8 cellular contexts compared by ENCODE assay signal in genomic region chr1:2050793-2051682, GRCh38. TPM values are rescaled to one million over a fixed set of nuclear protein-coding genes. Genes with fewer than 3 reads are reported as not detected.
DNase-seq lines count a peak whose midpoint lies in the region.
"Had no signal": no experiment of that assay in that cellular context is flagged by ENCODE, and none has a peak within 500 bp of the region (broad histone marks: within the 10 kb centered on the region; RNA-seq: fewer than 3 reads in every experiment).

No MANE protein-coding gene starts in this region.

- intact Hi-C loops in activated T-helper 1 cell treated with anti-CD3 and anti-CD28 coated beads, Interleukin-12 subunit alpha, Interleukin-12 subunit beta, Interleukin-2, Interleukin-4 antibody, amounts not matched to agents 30 ng/mL and 10 ng/mL and 1 ng/mL, durations not matched to agents 14 hours and 24 hours and 36 hours (cut with micrococcal nuclease): no loop called here

- H3K27me3 Mint-ChIP-seq in activated T-helper 1 cell treated with anti-CD3 and anti-CD28 coated beads, Interleukin-12 subunit alpha, Interleukin-12 subunit beta, Interleukin-2, Interleukin-4 antibody, amounts not matched to agents 30 ng/mL and 10 ng/mL and 1 ng/mL, durations not matched to agents 14 hours and 24 hours and 36 hours (ENCODE audit: insufficient read depth): peaks cover 38% of the 10 kb centered on the region
- H3K27me3 Mint-ChIP-seq in immature natural killer cell (ENCODE audit: low read depth in 3 of 3): peaks cover 0 to 10% (median 7%) of the 10 kb centered on the region in 3 donors

- H3K9me3 Mint-ChIP-seq in activated T-helper 1 cell treated with anti-CD3 and anti-CD28 coated beads, Interleukin-12 subunit alpha, Interleukin-12 subunit beta, Interleukin-2, Interleukin-4 antibody, amounts not matched to agents 30 ng/mL and 10 ng/mL and 1 ng/mL, durations not matched to agents 14 hours and 24 hours and 36 hours: no peaks in the 10 kb centered on the region
- H3K9me3 Mint-ChIP-seq in immature natural killer cell: no peaks in the 10 kb centered on the region

- no peaks in the 10 kb centered on the region for H3K9me3 ChIP-seq in HUES48 (ENCODE audit: control insufficient read depth, insufficient read depth, low read length)

- H3K4me1 ChIP-seq in HUES48 (ENCODE audit: control insufficient read depth, insufficient read depth, low read length): peaks cover 17% of the 10 kb centered on the region

- no peak overlapping the region; the same call in 1 of the 2 replicates for H3K9ac ChIP-seq in HUES48 (ENCODE audit: low read depth, low read length)

- peak overlapping the region; percentile 53 for H3K4me3 Mint-ChIP-seq in activated T-helper 1 cell treated with anti-CD3 and anti-CD28 coated beads, Interleukin-12 subunit alpha, Interleukin-12 subunit beta, Interleukin-2, Interleukin-4 antibody, amounts not matched to agents 30 ng/mL and 10 ng/mL and 1 ng/mL, durations not matched to agents 14 hours and 24 hours and 36 hours
- H3K4me3 Mint-ChIP-seq in immature natural killer cell: peak overlapping the region; percentile 65 to 77 (median 68)

- no peak overlapping the region for H3K27ac Mint-ChIP-seq in activated T-helper 1 cell treated with anti-CD3 and anti-CD28 coated beads, Interleukin-12 subunit alpha, Interleukin-12 subunit beta, Interleukin-2, Interleukin-4 antibody, amounts not matched to agents 30 ng/mL and 10 ng/mL and 1 ng/mL, durations not matched to agents 14 hours and 24 hours and 36 hours
- H3K27ac Mint-ChIP-seq in immature natural killer cell: peak overlapping the region in 2 of 6 donors; percentile 40 to 71

- no peak for DNase-seq in activated T-helper 1 cell treated with anti-CD3 and anti-CD28 coated beads, Interleukin-12 subunit alpha, Interleukin-12 subunit beta, Interleukin-2, Interleukin-4 antibody, amounts not matched to agents 30 ng/mL and 10 ng/mL and 1 ng/mL, durations not matched to agents 14 hours and 24 hours and 36 hours (ENCODE audit: low spot score)
- DNase-seq in immature natural killer cell (no peak), COLO668 (lab: John Stamatoyannopoulos, UW; ENCODE audit: unreplicated experiment) (no peak), GOT3 (lab: John Stamatoyannopoulos, UW) (no peak)
- peak; percentile 41 for DNase-seq in stimulated activated CD8-positive, alpha-beta memory T cell treated with anti-CD3 and anti-CD28 coated beads, Interleukin-4, amount 100 ng/mL, for 48 hours
- no peak for DNase-seq in stimulated activated CD4-positive, alpha-beta T cell treated with anti-CD3 and anti-CD28 coated beads, Interleukin-4, amount 100 ng/mL, for 4 hours

- H3K36me3 ChIP-seq in HUES48 (ENCODE audit: control insufficient read depth, insufficient read depth, low read length): peaks cover 9% of the 10 kb centered on the region

- H3K27ac ChIP-seq in HUES48 (ENCODE audit: low read depth, low read length): no peak overlapping the region

- H3K36me3 Mint-ChIP-seq in activated T-helper 1 cell treated with anti-CD3 and anti-CD28 coated beads, Interleukin-12 subunit alpha, Interleukin-12 subunit beta, Interleukin-2, Interleukin-4 antibody, amounts not matched to agents 30 ng/mL and 10 ng/mL and 1 ng/mL, durations not matched to agents 14 hours and 24 hours and 36 hours (ENCODE audit: low read depth): no peaks in the 10 kb centered on the region
- no peaks in the 10 kb centered on the region for H3K36me3 Mint-ChIP-seq in immature natural killer cell

- no peaks in the 10 kb centered on the region for H3K27me3 ChIP-seq in HUES48 (ENCODE audit: control insufficient read depth, insufficient read depth, low read length)

- H3K4me3 ChIP-seq in HUES48 (ENCODE audit: low read depth, low read length): peak overlapping the region; percentile 83

- peaks cover 8% of the 10 kb centered on the region for H3K4me1 Mint-ChIP-seq in activated T-helper 1 cell treated with anti-CD3 and anti-CD28 coated beads, Interleukin-12 subunit alpha, Interleukin-12 subunit beta, Interleukin-2, Interleukin-4 antibody, amounts not matched to agents 30 ng/mL and 10 ng/mL and 1 ng/mL, durations not matched to agents 14 hours and 24 hours and 36 hours (ENCODE audit: low read depth)
- peaks cover 12 to 15% of the 10 kb centered on the region in 2 donors for H3K4me1 Mint-ChIP-seq in immature natural killer cell

RNA-seq across cellular contexts. Expression of gene PRKCZ, which starts 0.8 kb away (rescaled TPM):
- 4.1 TPM in 2 replicates for total RNA-seq in activated T-helper 1 cell treated with anti-CD3 and anti-CD28 coated beads, Interleukin-12 subunit alpha, Interleukin-12 subunit beta, Interleukin-2, Interleukin-4 antibody, amounts not matched to agents 30 ng/mL and 10 ng/mL and 1 ng/mL, durations not matched to agents 14 hours and 24 hours and 36 hours
- polyA plus RNA-seq in immature natural killer cell: 10 to 100 TPM in 1 of 3 donors, 1 to 10 TPM in 2; 7.5 to 14.0 (median 9.4) TPM

RNA-seq across cellular contexts. Expression of gene GABRD, which starts 31.9 kb away (rescaled TPM):
- 0.26 TPM in 1 of 2 replicates, not detected in the other for total RNA-seq in activated T-helper 1 cell treated with anti-CD3 and anti-CD28 coated beads, Interleukin-12 subunit alpha, Interleukin-12 subunit beta, Interleukin-2, Interleukin-4 antibody, amounts not matched to agents 30 ng/mL and 10 ng/mL and 1 ng/mL, durations not matched to agents 14 hours and 24 hours and 36 hours
- not detected for polyA plus RNA-seq in immature natural killer cell
- total RNA-seq: T-helper 2 cell treated with Interferon-gamma antibody and Interleukin-4, amounts not matched to agents 100 ng/mL and 5 ng/mL, for 36 hours had no signal

RNA-seq across cellular contexts. Expression of gene CFAP74, which starts 47.5 kb away (rescaled TPM):
- total RNA-seq in activated T-helper 1 cell treated with anti-CD3 and anti-CD28 coated beads, Interleukin-12 subunit alpha, Interleukin-12 subunit beta, Interleukin-2, Interleukin-4 antibody, amounts not matched to agents 30 ng/mL and 10 ng/mL and 1 ng/mL, durations not matched to agents 14 hours and 24 hours and 36 hours: not detected in 2 replicates
- polyA plus RNA-seq in immature natural killer cell: not detected
- total RNA-seq: T-helper 2 cell treated with Interferon-gamma antibody and Interleukin-4, amounts not matched to agents 100 ng/mL and 5 ng/mL, for 36 hours had no signal
